In the genomic region with DNA sequence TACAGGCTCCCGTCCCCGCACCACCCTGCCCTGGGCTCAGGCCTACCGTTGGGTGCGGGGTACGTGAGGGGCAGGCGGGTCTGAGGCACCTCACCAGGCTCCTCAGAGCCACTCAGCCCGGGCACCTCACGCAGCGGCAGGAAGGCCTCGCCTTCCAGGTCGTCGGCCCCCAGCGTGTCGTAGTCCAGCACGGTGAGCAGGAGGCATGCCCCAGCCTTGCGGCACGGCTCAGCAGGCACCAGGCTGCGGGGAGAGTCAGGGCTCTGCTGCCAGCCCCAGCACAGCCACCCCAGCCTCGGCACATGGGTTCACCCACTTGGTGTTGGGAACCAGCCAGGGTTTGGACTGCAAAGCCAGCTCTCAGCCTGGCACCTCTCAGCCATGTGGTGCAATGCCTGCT, we compare ENCODE assay signal across 20 cellular contexts. TPM values are rescaled to one million over a fixed set of nuclear protein-coding genes. Genes with fewer than 3 reads are reported as not detected.
DNase-seq lines count a peak whose midpoint lies in the region; ATAC-seq, FAIRE-seq and TF ChIP-seq lines count a peak whose summit lies in the region.
"Had no signal": no experiment of that assay in that cellular context is flagged by ENCODE, and none has a peak within 500 bp of the region (broad histone marks: within the 10 kb centered on the region; RNA-seq: fewer than 3 reads in every experiment).

No MANE protein-coding gene starts in this region.

- H3K79me2 ChIP-seq in DOHH2 (ENCODE audit: control insufficient read depth, low read length) (no peaks in the 10 kb centered on the region), K562 (ENCODE audit: control insufficient read depth, insufficient read depth, low read length) (no peaks in the 10 kb centered on the region), neural progenitor cell (ENCODE audit: low read depth) (no peaks in the 10 kb centered on the region)

- H3K4me1 ChIP-seq in DOHH2 (ENCODE audit: control insufficient read depth, low read length) (peaks cover 42% of the 10 kb centered on the region), K562 (replicated peaks in 1 of 2; ENCODE audit: control insufficient read depth in 2 of 2, insufficient read depth in 2 of 2, low read length in 2 of 2) (peaks cover 0 to 48% of the 10 kb centered on the region in 2 experiments; a peak in 3 of 5 replicates), neural progenitor cell (peaks cover 27% of the 10 kb centered on the region), tibial artery (peaks cover 0 to 25% (median 17%) of the 10 kb centered on the region in 4 donors), psoas muscle (peaks cover 9% of the 10 kb centered on the region)

- H2AFZ ChIP-seq in K562 (ENCODE audit: low read depth, low read length): no peak overlapping the region
- H2AFZ ChIP-seq in neural progenitor cell (replicated peaks): no peak overlapping the region

- 97% methylated on average over 19 of the region's 19 CpGs for WGBS in K562 (ENCODE audit: insufficient coverage, low coverage, missing lambda C conversion rate)
- 84 to 90% (median 87%) methylated on average over 15 to 19 of the region's 19 CpGs for WGBS in psoas muscle, 3 donors

- no peaks in the 10 kb centered on the region for H3K9me1 ChIP-seq in K562 (ENCODE audit: control insufficient read depth, insufficient read depth, low read length)

- no peaks in the 10 kb centered on the region for H3K9me3 ChIP-seq in DOHH2 (ENCODE audit: control insufficient read depth, insufficient read depth, low read length)
- no peaks in the 10 kb centered on the region for H3K9me3 ChIP-seq in K562 (replicated peaks; ENCODE audit: control insufficient read depth, insufficient read depth, low read depth, low read length)
- H3K9me3 ChIP-seq in neural progenitor cell (ENCODE audit: low read depth): no peaks in the 10 kb centered on the region
- H3K9me3 ChIP-seq in tibial artery: no peaks in the 10 kb centered on the region
- H3K9me3 ChIP-seq in psoas muscle: no peaks in the 10 kb centered on the region
- H3K9me3 ChIP-seq: heart left ventricle, prostate gland had no signal

- BruUV-seq in K562 (replicated peaks; lab: Mats Ljungman, UMichigan): no TSS peak

- no peak for TF ChIP-seq POLR2A in K562 (conservative IDR thresholded peaks at IDR 0.05)

- no peaks in the 10 kb centered on the region for H3K9me3 Mint-ChIP-seq in activated T-cell treated with anti-CD3 and anti-CD28 coated beads, Interleukin-2, amount 50 U/mL, for 24 hours
- no peaks in the 10 kb centered on the region for H3K9me3 Mint-ChIP-seq in neural progenitor cell

- H4K20me1 ChIP-seq in DOHH2 (ENCODE audit: control insufficient read depth, insufficient read depth, low read depth, low read length) (no peaks in the 10 kb centered on the region), K562 (replicated peaks; ENCODE audit: control insufficient read depth, insufficient read depth, low read length) (0 out of 2 replicates have a peak, but pooled peaks cover 4% of the 10 kb centered on the region), neural progenitor cell (ENCODE audit: low read depth) (no peaks in the 10 kb centered on the region)

- no peak for FAIRE-seq in K562 (lab: Jason Lieb, UNC)

- H3K4me3 ChIP-seq in DOHH2 (ENCODE audit: low read length) (no peak overlapping the region), K562 (no peak overlapping the region), neural progenitor cell (no peak overlapping the region), tibial artery (no peak overlapping the region), psoas muscle (no peak overlapping the region)
- H3K4me3 ChIP-seq: prostate gland had no signal

- no peaks in the 10 kb centered on the region for H3K9me2 ChIP-seq in DOHH2 (replicated peaks; ENCODE audit: control insufficient read depth, low read length)

- no peak for DNase-seq in activated T-cell treated with anti-CD3 and anti-CD28 coated beads, Interleukin-2, amount 50 U/mL, for 24 hours
- no peak for DNase-seq in activated T-cell treated with anti-CD3 and anti-CD28 coated beads, Interleukin-2, amount 50 U/mL, for 1 hour
- DNase-seq in K562 (ENCODE audit: extremely low read depth in 1 of 4, low spot score in 3 of 4): no peak
- no peak for DNase-seq in neural progenitor cell (ENCODE audit: low spot score)
- DNase-seq in DMS53 (lab: John Stamatoyannopoulos, UW): no peak
- no peak for DNase-seq in tibial artery
- DNase-seq in psoas muscle: no peak
- DNase-seq: activated naive CD4-positive, alpha-beta T cell; activated T-cell treated with anti-CD3 and anti-CD28 coated beads, Interleukin-2, amount 50 U/mL, for 48 hours; brain microvascular endothelial cell; Calu3; effector CD4-positive, alpha-beta T cell; EL; HCEC 1CT; heart left ventricle; NCI-H1092; NCI-H187 treated with DMSO at 0.1 percent for 48 hours; NCI-H774 had no signal

- H3K36me3 ChIP-seq in DOHH2 (ENCODE audit: control insufficient read depth, low read length) (peaks cover 16% of the 10 kb centered on the region), K562 (ENCODE audit: control insufficient read depth, insufficient read depth, low read length) (peaks cover 83% of the 10 kb centered on the region; the same call in 2 of the 3 replicates), neural progenitor cell (no peaks in the 10 kb centered on the region), tibial artery (peaks cover 5 to 47% (median 22%) of the 10 kb centered on the region in 3 donors), psoas muscle (ENCODE audit: insufficient read depth in 1 of 2, low read depth in 1 of 2) (peaks cover 0 to 52% of the 10 kb centered on the region in 2 donors)
- H3K36me3 ChIP-seq: prostate gland had no signal

- H3F3A ChIP-seq in DOHH2 (ENCODE audit: control insufficient read depth, insufficient read depth) (peaks cover 4% of the 10 kb centered on the region), neural progenitor cell (ENCODE audit: low read depth) (peaks cover 27% of the 10 kb centered on the region)

- H3K4me1 Mint-ChIP-seq in activated T-cell treated with anti-CD3 and anti-CD28 coated beads, Interleukin-2, amount 50 U/mL, for 24 hours (ENCODE audit: low read depth): peaks cover 38% of the 10 kb centered on the region
- peaks cover 25% of the 10 kb centered on the region for H3K4me1 Mint-ChIP-seq in neural progenitor cell

- POLR2A ChIA-PET in K562 (lab: Yijun Ruan, JAX): interaction anchor here (0.9 to 6.9 kb wide), 6 partner anchors 8 to 52 kb away, joined by 3 to 36 read pairs (median 6); partner anchors contain the start of gene UNC13D

- CTCF ChIA-PET in K562 (lab: Yijun Ruan, JAX; ENCODE audit: low intra/inter-chr PET ratio): interaction anchor here (1.3 kb wide), 1 partner anchor 64 kb away, joined by 3 read pairs; the partner anchor contains the start of gene GALK1

- H3K27ac ChIP-seq in DOHH2 (ENCODE audit: low read depth, low read length): 0 out of 2 replicates have a peak overlapping the region, but pooled peaks have one; percentile 56
- no peak overlapping the region for H3K27ac ChIP-seq in K562 (ENCODE audit: extremely low read depth, low read depth, low read length)
- H3K27ac ChIP-seq in neural progenitor cell: no peak overlapping the region
- no peak overlapping the region for H3K27ac ChIP-seq in tibial artery
- no peak overlapping the region for H3K27ac ChIP-seq in psoas muscle
- H3K27ac ChIP-seq: brain microvascular endothelial cell had no signal

- TF ChIP-seq EP300 in K562 (IDR thresholded peaks at IDR 0.05; ENCODE audit: low read length): no peak

- H3K27me3 ChIP-seq in DOHH2 (ENCODE audit: control insufficient read depth, low read length) (no peaks in the 10 kb centered on the region), K562 (ENCODE audit: control insufficient read depth in 2 of 2, insufficient read depth in 2 of 2, low read length in 2 of 2) (no peaks in the 10 kb centered on the region), neural progenitor cell (no peaks in the 10 kb centered on the region), tibial artery (no peaks in the 10 kb centered on the region), psoas muscle (ENCODE audit: insufficient read depth in 3 of 3, low read length in 2 of 3) (no peaks in the 10 kb centered on the region)
- H3K27me3 ChIP-seq: brain microvascular endothelial cell, heart left ventricle had no signal

- H3K27ac Mint-ChIP-seq in activated T-cell treated with anti-CD3 and anti-CD28 coated beads, Interleukin-2, amount 50 U/mL, for 24 hours: peak overlapping the region; percentile 96
- H3K27ac Mint-ChIP-seq in neural progenitor cell: no peak overlapping the region

- intact Hi-C loops in K562 (cut with micrococcal nuclease) (no loop called here), tibial artery (cut with DNase I; ENCODE audit: low total_unique reads) (no loop called here), psoas muscle (cut with DNase I) (loop anchor here (5.0 kb wide), 1 partner anchor 41 kb away; no protein-coding TSS in a partner anchor)

- H3K4me3 Mint-ChIP-seq in activated T-cell treated with anti-CD3 and anti-CD28 coated beads, Interleukin-2, amount 50 U/mL, for 24 hours: no peak overlapping the region
- no peak overlapping the region for H3K4me3 Mint-ChIP-seq in neural progenitor cell

- ATAC-seq in K562 (no peak), psoas muscle (no peak)

- in situ Hi-C loops in K562 (cut with MboI): no loop called here

- H3K4me2 ChIP-seq in DOHH2 (ENCODE audit: low read length) (no peak overlapping the region), K562 (ENCODE audit: insufficient read depth, low read length) (no peak overlapping the region), neural progenitor cell (peak overlapping the region; percentile 70)

- H3K27me3 Mint-ChIP-seq in activated T-cell treated with anti-CD3 and anti-CD28 coated beads, Interleukin-2, amount 50 U/mL, for 24 hours: no peaks in the 10 kb centered on the region
- peaks cover 8% of the 10 kb centered on the region for H3K27me3 Mint-ChIP-seq in neural progenitor cell (ENCODE audit: insufficient read depth, low read depth)

- TF ChIP-seq CTCF in DOHH2 (IDR thresholded peaks at IDR 0.05; ENCODE audit: low read depth, low read length, poor library complexity, severe bottlenecking) (no peak), K562 (IDR thresholded peaks at IDR 0.05 in 2 of 3, conservative IDR thresholded peaks at IDR 0.05 in 1 of 3; ENCODE audit: insufficient read depth in 2 of 3, low read depth in 1 of 3, low read length in 3 of 3) (no peak), neural progenitor cell (IDR thresholded peaks at IDR 0.05) (no peak), tibial artery (IDR thresholded peaks at IDR 0.05) (no peak), psoas muscle (IDR thresholded peaks at IDR 0.05) (no peak)

- TF ChIP-seq RAD21 in K562 (CRISPR knock-in tag; conservative IDR thresholded peaks at IDR 0.05 in 1 of 2, IDR thresholded peaks at IDR 0.05 in 1 of 2): no peak

- no peak overlapping the region for H3K9ac ChIP-seq in K562 (ENCODE audit: insufficient read depth in 1 of 2, low read depth in 2 of 2, low read length in 2 of 2)
- H3K9ac ChIP-seq in neural progenitor cell: no peak overlapping the region

- peaks cover 79% of the 10 kb centered on the region for H3K36me3 Mint-ChIP-seq in activated T-cell treated with anti-CD3 and anti-CD28 coated beads, Interleukin-2, amount 50 U/mL, for 24 hours (ENCODE audit: low read depth)
- peaks cover 3% of the 10 kb centered on the region for H3K36me3 Mint-ChIP-seq in neural progenitor cell

RNA-seq across cellular contexts. Expression of gene UNC13D, which starts 15.5 kb away (rescaled TPM):
- total RNA-seq in K562 (2011; cell fraction: chromatin; rRNA removed; ENCODE audit: low replicate concordance): 235 and 813 TPM in 2 replicates
- total RNA-seq in K562 (2011; cell fraction: nucleolus; rRNA removed): 592 and 605 TPM in 2 replicates
- 287 and 294 TPM in 2 replicates for total RNA-seq in K562 (2011; cell fraction: nucleoplasm; rRNA removed)
- total RNA-seq in K562 (2014; rRNA removed): 150 and 207 TPM in 2 replicates
- total RNA-seq in K562 (2014; rRNA removed; fragmentation: Illumina TruSeq; extraction: Trizol): 22.9 and 31.6 TPM in 2 replicates
- total RNA-seq in K562 (2015; rRNA removed; fragmentation: Illumina TruSeq; extraction: Trizol): 74.2 and 74.8 TPM in 2 replicates
- total RNA-seq in K562 (2021): 222 and 244 TPM in 2 replicates
- 69.2 and 129 TPM in 2 replicates for polyA plus RNA-seq in K562 (2011; rRNA removed)
- 51.7 and 114 TPM in 2 replicates for polyA plus RNA-seq in K562 (2011; cell fraction: cytosol; rRNA removed)
- polyA plus RNA-seq in K562 (2011; cell fraction: nucleus; rRNA removed): 454 and 648 TPM in 2 replicates
- polyA plus RNA-seq in K562 (2012): 163 and 235 TPM in 2 replicates
- 66.9 and 108 TPM in 2 replicates for polyA plus RNA-seq in K562 (2014; fragmentation: Illumina TruSeq; extraction: Trizol)
- 1 to 10 TPM in 1 of 2 experiments, under 1 TPM in 1; 0.86 to 1.9 TPM for polyA plus RNA-seq in K562 (2014; fragmentation: Nextera tagmentation; extraction: Ambion mirVana)
- 147 and 160 TPM in 2 replicates for polyA plus RNA-seq in K562 (2014; rRNA removed)
- polyA minus RNA-seq in K562 (2011; rRNA and poly(A)+ RNA removed): 34.9 and 44.0 TPM in 2 replicates
- 92.5 and 106 TPM in 2 replicates for polyA minus RNA-seq in K562 (2011; cell fraction: cytosol; rRNA and poly(A)+ RNA removed)
- 163 and 184 TPM in 2 replicates for polyA minus RNA-seq in K562 (2011; cell fraction: nucleus; rRNA and poly(A)+ RNA removed)
- 0.09 and 0.96 TPM in 2 replicates for total RNA-seq in neural progenitor cell (ENCODE audit: low replicate concordance)
- total RNA-seq in psoas muscle: 10 to 100 TPM in 1 of 4 donors, 1 to 10 TPM in 3; 5.1 to 12.8 (median 7.2) TPM
- polyA plus RNA-seq in psoas muscle: 1 to 10 TPM; 1.7 to 3.7 (median 2.2) TPM

RNA-seq across cellular contexts. Expression of gene WBP2, which starts 26.4 kb away (rescaled TPM):
- 86.2 and 163 TPM in 2 replicates for total RNA-seq in K562 (2011; cell fraction: chromatin; rRNA removed; ENCODE audit: low replicate concordance)
- 82.5 and 95.5 TPM in 2 replicates for total RNA-seq in K562 (2011; cell fraction: nucleolus; rRNA removed)
- 79.1 and 87.2 TPM in 2 replicates for total RNA-seq in K562 (2011; cell fraction: nucleoplasm; rRNA removed)
- total RNA-seq in K562 (2014; rRNA removed): 25.2 and 35.8 TPM in 2 replicates
- total RNA-seq in K562 (2014; rRNA removed; fragmentation: Illumina TruSeq; extraction: Trizol): 18.1 and 22.9 TPM in 2 replicates
- total RNA-seq in K562 (2015; rRNA removed; fragmentation: Illumina TruSeq; extraction: Trizol): 13.8 and 16.2 TPM in 2 replicates
- 63.5 and 74.3 TPM in 2 replicates for total RNA-seq in K562 (2021)
- 20.0 and 81.3 TPM in 2 replicates for polyA plus RNA-seq in K562 (2011; rRNA removed)
- polyA plus RNA-seq in K562 (2011; cell fraction: cytosol; rRNA removed): 25.6 and 40.9 TPM in 2 replicates
- 60.4 and 70.3 TPM in 2 replicates for polyA plus RNA-seq in K562 (2011; cell fraction: nucleus; rRNA removed)
- polyA plus RNA-seq in K562 (2012): 83.9 and 158 TPM in 2 replicates
- 68.6 and 96.0 TPM in 2 replicates for polyA plus RNA-seq in K562 (2014; fragmentation: Illumina TruSeq; extraction: Trizol)
- 1 to 10 TPM; 2.2 to 3.7 TPM for polyA plus RNA-seq in K562 (2014; fragmentation: Nextera tagmentation; extraction: Ambion mirVana)
- polyA plus RNA-seq in K562 (2014; rRNA removed): 30.9 and 33.1 TPM in 2 replicates
- polyA minus RNA-seq in K562 (2011; rRNA and poly(A)+ RNA removed): 25.4 and 47.1 TPM in 2 replicates
- polyA minus RNA-seq in K562 (2011; cell fraction: cytosol; rRNA and poly(A)+ RNA removed): 45.1 and 49.2 TPM in 2 replicates
- 30.4 and 43.1 TPM in 2 replicates for polyA minus RNA-seq in K562 (2011; cell fraction: nucleus; rRNA and poly(A)+ RNA removed)
- total RNA-seq in neural progenitor cell (ENCODE audit: low replicate concordance): 20.9 and 23.8 TPM in 2 replicates
- total RNA-seq in psoas muscle: 100 to 1,000 TPM; 109 to 278 (median 164) TPM
- 100 to 1,000 TPM; 115 to 174 (median 149) TPM for polyA plus RNA-seq in psoas muscle

RNA-seq across cellular contexts. Expression of gene UNK, which starts 44.1 kb away (rescaled TPM):
- total RNA-seq in K562 (2011; cell fraction: chromatin; rRNA removed; ENCODE audit: low replicate concordance): 112 and 148 TPM in 2 replicates
- total RNA-seq in K562 (2011; cell fraction: nucleolus; rRNA removed): 60.9 and 67.9 TPM in 2 replicates
- 116 and 161 TPM in 2 replicates for total RNA-seq in K562 (2011; cell fraction: nucleoplasm; rRNA removed)
- 12.8 and 16.0 TPM in 2 replicates for total RNA-seq in K562 (2014; rRNA removed)
- total RNA-seq in K562 (2014; rRNA removed; fragmentation: Illumina TruSeq; extraction: Trizol): 24.8 and 27.6 TPM in 2 replicates
- total RNA-seq in K562 (2015; rRNA removed; fragmentation: Illumina TruSeq; extraction: Trizol): 25.8 and 27.7 TPM in 2 replicates
- total RNA-seq in K562 (2021): 22.2 and 26.7 TPM in 2 replicates
- polyA plus RNA-seq in K562 (2011; rRNA removed): 38.6 and 38.7 TPM in 2 replicates
- 17.7 and 26.9 TPM in 2 replicates for polyA plus RNA-seq in K562 (2011; cell fraction: cytosol; rRNA removed)
- 31.3 and 35.3 TPM in 2 replicates for polyA plus RNA-seq in K562 (2011; cell fraction: nucleus; rRNA removed)
- polyA plus RNA-seq in K562 (2012): 20.2 and 24.9 TPM in 2 replicates
- 36.5 and 38.1 TPM in 2 replicates for polyA plus RNA-seq in K562 (2014; fragmentation: Illumina TruSeq; extraction: Trizol)
- 10 to 100 TPM; 13.7 to 18.8 TPM for polyA plus RNA-seq in K562 (2014; fragmentation: Nextera tagmentation; extraction: Ambion mirVana)
- polyA plus RNA-seq in K562 (2014; rRNA removed): 24.2 and 25.4 TPM in 2 replicates
- polyA minus RNA-seq in K562 (2011; rRNA and poly(A)+ RNA removed): 25.3 and 43.9 TPM in 2 replicates
- 6.6 and 14.4 TPM in 2 replicates for polyA minus RNA-seq in K562 (2011; cell fraction: cytosol; rRNA and poly(A)+ RNA removed)
- polyA minus RNA-seq in K562 (2011; cell fraction: nucleus; rRNA and poly(A)+ RNA removed): 17.8 and 34.1 TPM in 2 replicates
- 38.5 and 43.0 TPM in 2 replicates for total RNA-seq in neural progenitor cell (ENCODE audit: low replicate concordance)
- total RNA-seq in psoas muscle: 10 to 100 TPM in 1 of 4 donors, 1 to 10 TPM in 3; 7.9 to 11.6 (median 8.2) TPM
- 10 to 100 TPM in 1 of 3 donors, 1 to 10 TPM in 2; 6.9 to 13.7 (median 9.5) TPM for polyA plus RNA-seq in psoas muscle

RNA-seq across cellular contexts. Expression of gene TRIM47, which starts 49.6 kb away (rescaled TPM):
- total RNA-seq in K562 (2011; cell fraction: chromatin; rRNA removed; ENCODE audit: low replicate concordance): 3.4 and 21.0 TPM in 2 replicates
- total RNA-seq in K562 (2011; cell fraction: nucleolus; rRNA removed): 13.6 and 18.0 TPM in 2 replicates
- total RNA-seq in K562 (2011; cell fraction: nucleoplasm; rRNA removed): 5.5 and 10.1 TPM in 2 replicates
- total RNA-seq in K562 (2014; rRNA removed) (4.0 and 4.6 TPM in 2 replicates), K562 (2014; rRNA removed; fragmentation: Illumina TruSeq; extraction: Trizol) (1.0 and 1.1 TPM in 2 replicates), K562 (2015; rRNA removed; fragmentation: Illumina TruSeq; extraction: Trizol) (3.9 and 4.3 TPM in 2 replicates), K562 (2021) (5.8 and 6.1 TPM in 2 replicates), neural progenitor cell (ENCODE audit: low replicate concordance) (0.90 and 1.3 TPM in 2 replicates), psoas muscle (10 to 100 TPM in 3 of 4 donors, 1 to 10 TPM in 1; 8.9 to 16.0 (median 10.9) TPM)
- polyA plus RNA-seq in K562 (2011; rRNA removed) (3.2 and 5.6 TPM in 2 replicates), K562 (2014; fragmentation: Illumina TruSeq; extraction: Trizol) (1.9 and 3.4 TPM in 2 replicates), K562 (2014; fragmentation: Nextera tagmentation; extraction: Ambion mirVana) (under 1 TPM; 0.56 to 0.63 TPM), K562 (2014; rRNA removed) (3.7 and 5.5 TPM in 2 replicates), psoas muscle (10 to 100 TPM in 2 of 3 donors, 1 to 10 TPM in 1; 8.4 to 17.1 (median 10.9) TPM)
- 5.1 and 9.1 TPM in 2 replicates for polyA plus RNA-seq in K562 (2011; cell fraction: cytosol; rRNA removed)
- 15.5 and 18.6 TPM in 2 replicates for polyA plus RNA-seq in K562 (2011; cell fraction: nucleus; rRNA removed)
- polyA plus RNA-seq in K562 (2012): 4.2 and 6.8 TPM in 2 replicates
- 1.9 and 2.6 TPM in 2 replicates for polyA minus RNA-seq in K562 (2011; rRNA and poly(A)+ RNA removed)
- polyA minus RNA-seq in K562 (2011; cell fraction: cytosol; rRNA and poly(A)+ RNA removed): 4.6 and 5.6 TPM in 2 replicates
- 8.6 and 9.2 TPM in 2 replicates for polyA minus RNA-seq in K562 (2011; cell fraction: nucleus; rRNA and poly(A)+ RNA removed)

Comparison
In these comparisons a context has a peak if more than half of its experiments do, and no peak if none do; other contexts are left out.
1. intact Hi-C loops: an anchor here in psoas muscle (5.0 kb wide); none called in K562 and tibial artery.